Comparison of ENCODE assay signal across 20 cellular contexts in genomic region chr9:87083986-87084385, GRCh38.
A peak's percentile ranks its signal among the peaks of the same experiment; 100 is the strongest.
DNase-seq lines count a peak whose midpoint lies in the region; ATAC-seq and TF ChIP-seq lines count a peak whose summit lies in the region.
"Had no signal": no experiment of that assay in that cellular context is flagged by ENCODE, and none has a peak within 500 bp of the region (broad histone marks: within the 10 kb centered on the region; RNA-seq: fewer than 3 reads in every experiment).

No MANE protein-coding gene starts in this region.

- H2BK12ac ChIP-seq in neuronal stem cell (ENCODE audit: low read length) (no peak overlapping the region), trophoblast cell (ENCODE audit: low read length) (no peak overlapping the region)

- H3K36me3 Mint-ChIP-seq in nephron (ENCODE audit: low read depth), result peaks cover 5% of the 10 kb centered on the region
- H3K36me3 Mint-ChIP-seq in T-helper 2 cell treated with Interferon-gamma antibody and Interleukin-4, amounts not matched to agents 5 μg/mL and 100 μg/mL, for 36 hours (ENCODE audit: low read depth), result no peaks in the 10 kb centered on the region
- no peaks in the 10 kb centered on the region for H3K36me3 Mint-ChIP-seq in natural killer cell treated with Interleukin-12 subunit alpha and Interleukin-12 subunit beta and Interleukin-15 and Interleukin-18, amount 100 ng/mL, for 72 hours
- H3K36me3 Mint-ChIP-seq: CD14-positive monocyte; CD8-positive, alpha-beta T cell had no signal

- peak overlapping the region in 2 of 3 experiments; percentile 59 to 93 for H3K27ac Mint-ChIP-seq in nephron
- H3K27ac Mint-ChIP-seq in T-helper 2 cell treated with Interferon-gamma antibody and Interleukin-4, amounts not matched to agents 5 μg/mL and 100 μg/mL, for 36 hours, result no peak overlapping the region
- no peak overlapping the region for H3K27ac Mint-ChIP-seq in natural killer cell treated with Interleukin-12 subunit alpha and Interleukin-12 subunit beta and Interleukin-15 and Interleukin-18, amount 100 ng/mL, for 72 hours
- H3K27ac Mint-ChIP-seq: CD14-positive monocyte; CD4-positive, alpha-beta T cell; CD8-positive, alpha-beta T cell had no signal

- no peak overlapping the region for H4K12ac ChIP-seq in trophoblast cell (ENCODE audit: low read depth, low read length)

- no peak for TF ChIP-seq CTCF in GM13976 (IDR thresholded peaks at IDR 0.05; ENCODE audit: borderline replicate concordance, control extremely low read depth, extremely low read depth, insufficient read depth, missing control alignments)
- no peak for TF ChIP-seq CTCF in nephron (IDR thresholded peaks at IDR 0.05; ENCODE audit: unreplicated experiment in 3 of 3)

- H3K4me3 Mint-ChIP-seq in nephron, result no peak overlapping the region
- H3K4me3 Mint-ChIP-seq in T-helper 2 cell treated with Interferon-gamma antibody and Interleukin-4, amounts not matched to agents 5 μg/mL and 100 μg/mL, for 36 hours, result no peak overlapping the region
- H3K4me3 Mint-ChIP-seq in natural killer cell treated with Interleukin-12 subunit alpha and Interleukin-12 subunit beta and Interleukin-15 and Interleukin-18, amount 100 ng/mL, for 72 hours, result no peak overlapping the region
- H3K4me3 Mint-ChIP-seq: CD14-positive monocyte; CD4-positive, alpha-beta T cell; CD8-positive, alpha-beta T cell had no signal

- H3K4me2 ChIP-seq in neuronal stem cell (ENCODE audit: insufficient read depth, low read length, poor library complexity, severe bottlenecking), result no peak overlapping the region
- no peak overlapping the region for H3K4me2 ChIP-seq in trophoblast cell (ENCODE audit: low read length)
- H3K4me2 ChIP-seq: BLaER1 had no signal

- no peak overlapping the region for H2BK15ac ChIP-seq in neuronal stem cell (ENCODE audit: low read length)

- H2BK5ac ChIP-seq in neuronal stem cell (ENCODE audit: low read length) (no peak overlapping the region), trophoblast cell (ENCODE audit: low read depth, low read length, poor library complexity) (no peak overlapping the region)

- no peak overlapping the region for H3K27ac ChIP-seq in neuronal stem cell (replicated peaks; ENCODE audit: low read length)
- H3K27ac ChIP-seq in trophoblast cell (ENCODE audit: low read depth, low read length), result no peak overlapping the region
- H3K27ac ChIP-seq: BLaER1 had no signal

- H2AFZ ChIP-seq in neuronal stem cell (ENCODE audit: low read length) (no peak overlapping the region), trophoblast cell (ENCODE audit: insufficient read depth, low read length, poor library complexity) (no peak overlapping the region)

- H3K27me3 Mint-ChIP-seq in nephron (ENCODE audit: low read depth), result no peaks in the 10 kb centered on the region
- H3K27me3 Mint-ChIP-seq in T-helper 2 cell treated with Interferon-gamma antibody and Interleukin-4, amounts not matched to agents 5 μg/mL and 100 μg/mL, for 36 hours (ENCODE audit: low read depth), result no peaks in the 10 kb centered on the region
- H3K27me3 Mint-ChIP-seq in natural killer cell treated with Interleukin-12 subunit alpha and Interleukin-12 subunit beta and Interleukin-15 and Interleukin-18, amount 100 ng/mL, for 72 hours, result peaks cover 5 to 30% of the 10 kb centered on the region in 2 donors
- H3K27me3 Mint-ChIP-seq: CD4-positive, alpha-beta T cell had no signal

- in situ Hi-C loops in GM13976 (cut with MboI; ENCODE audit: low sequenced_read_pairs, unreplicated experiment), result no loop called here

- no CpG with 5 or more reads among the region's 13 CpGs for WGBS in neuronal stem cell (ENCODE audit: extremely low coverage in 2 of 2, insufficient read length in 2 of 2, insufficient replicate concordance in 1 of 2), 2 donors
- WGBS in trophoblast cell (ENCODE audit: extremely low coverage, insufficient coverage, insufficient read length), result no CpG with 5 or more reads among the region's 13 CpGs

- H3K18ac ChIP-seq in neuronal stem cell (ENCODE audit: low read length) (peak overlapping the region; percentile 32), trophoblast cell (ENCODE audit: low read length) (no peak overlapping the region)

- H3K79me2 ChIP-seq in trophoblast cell (ENCODE audit: control insufficient read depth, insufficient read depth, low read length, poor library complexity), result no peaks in the 10 kb centered on the region

- no peak overlapping the region for H3K4ac ChIP-seq in neuronal stem cell (ENCODE audit: low read length)
- no peak overlapping the region for H3K4ac ChIP-seq in trophoblast cell (ENCODE audit: low read depth, low read length)

- H3K4me3 ChIP-seq in neuronal stem cell (ENCODE audit: low read length in 2 of 2) (peak overlapping the region in 1 of 2 donors; percentile 4), trophoblast cell (ENCODE audit: low read depth, low read length) (no peak overlapping the region)
- H3K4me3 ChIP-seq: BLaER1 had no signal

- peak; percentile 15 for DNase-seq in GM13976 (ENCODE audit: low spot score)
- DNase-seq in neuronal stem cell (ENCODE audit: low spot score), result no peak
- peak; percentile 67 to 69 for DNase-seq in trophoblast cell
- DNase-seq in T-helper 2 cell treated with Interferon-gamma antibody and Interleukin-4, amounts not matched to agents 5 μg/mL and 100 μg/mL, for 36 hours (ENCODE audit: low spot score), result no peak
- DNase-seq in natural killer cell treated with Interleukin-12 subunit alpha and Interleukin-12 subunit beta and Interleukin-15 and Interleukin-18, amount 100 ng/mL, for 72 hours (ENCODE audit: low spot score), result no peak
- no peak for DNase-seq in GM03348 (ENCODE audit: low spot score)
- DNase-seq: 8988T; ACHN; BE2C; C1 segment of cervical spinal cord; Calu3; CD4-positive, alpha-beta T cell; CD8-positive, alpha-beta T cell; DMS79 treated with DMSO at 0.1 percent for 48 hours; GDM1 had no signal

- H3K9ac ChIP-seq in neuronal stem cell (ENCODE audit: low read depth, low read length, poor library complexity), result no peak overlapping the region
- no peak overlapping the region for H3K9ac ChIP-seq in trophoblast cell (ENCODE audit: low read length)
- H3K9ac ChIP-seq: BLaER1 had no signal

- H3K27me3 ChIP-seq in neuronal stem cell (ENCODE audit: control insufficient read depth in 3 of 3, insufficient read depth in 3 of 3, low read depth in 1 of 3, low read length in 3 of 3) (no peaks in the 10 kb centered on the region), trophoblast cell (ENCODE audit: insufficient read depth, low read length) (no peaks in the 10 kb centered on the region)
- H3K27me3 ChIP-seq: BE2C, BLaER1 had no signal

- H3K79me1 ChIP-seq in neuronal stem cell (ENCODE audit: low read depth, low read length) (no peaks in the 10 kb centered on the region), trophoblast cell (ENCODE audit: low read length) (peaks cover 16% of the 10 kb centered on the region)

- H3K9me3 ChIP-seq in neuronal stem cell (replicated peaks in 1 of 2; ENCODE audit: control insufficient read depth in 2 of 2, insufficient read depth in 1 of 2, low read depth in 1 of 2, low read length in 2 of 2) (no peaks in the 10 kb centered on the region), trophoblast cell (ENCODE audit: insufficient read depth, low read depth, low read length) (peaks cover 2% of the 10 kb centered on the region)
- H3K9me3 ChIP-seq: BE2C, Caco-2 had no signal

- H3K14ac ChIP-seq in neuronal stem cell (ENCODE audit: low read length) (no peak overlapping the region), trophoblast cell (ENCODE audit: low read length) (no peak overlapping the region)

- H2BK120ac ChIP-seq in neuronal stem cell (ENCODE audit: low read depth, low read length), result no peak overlapping the region
- no peak overlapping the region for H2BK120ac ChIP-seq in trophoblast cell (ENCODE audit: insufficient read depth, low read length, poor library complexity)

- no peak overlapping the region for H4K91ac ChIP-seq in neuronal stem cell (ENCODE audit: low read depth, low read length, poor library complexity)
- no peak overlapping the region for H4K91ac ChIP-seq in trophoblast cell (ENCODE audit: low read depth, low read length)

- no peaks in the 10 kb centered on the region for H3K36me3 ChIP-seq in neuronal stem cell (replicated peaks in 1 of 2; ENCODE audit: control insufficient read depth in 2 of 2, insufficient read depth in 2 of 2, low read length in 2 of 2)
- H3K36me3 ChIP-seq in trophoblast cell (ENCODE audit: control insufficient read depth in 1 of 2, insufficient read depth in 2 of 2, low read length in 2 of 2), result peaks cover 0 to 1% of the 10 kb centered on the region in 2 experiments
- H3K36me3 ChIP-seq: BE2C, BLaER1 had no signal

- ATAC-seq in HG03039 (IDR thresholded peaks at IDR 0.05; ENCODE audit: unreplicated experiment), result no peak
- no peak for ATAC-seq in natural killer cell treated with Interleukin-12 subunit alpha and Interleukin-12 subunit beta and Interleukin-15 and Interleukin-18, amount 100 ng/mL, for 72 hours
- ATAC-seq: CD8-positive, alpha-beta T cell had no signal

- H3K9me3 Mint-ChIP-seq in nephron, result peaks cover 23% of the 10 kb centered on the region
- H3K9me3 Mint-ChIP-seq in T-helper 2 cell treated with Interferon-gamma antibody and Interleukin-4, amounts not matched to agents 5 μg/mL and 100 μg/mL, for 36 hours, result peaks cover 4% of the 10 kb centered on the region
- no peaks in the 10 kb centered on the region for H3K9me3 Mint-ChIP-seq in natural killer cell treated with Interleukin-12 subunit alpha and Interleukin-12 subunit beta and Interleukin-15 and Interleukin-18, amount 100 ng/mL, for 72 hours
- H3K9me3 Mint-ChIP-seq: CD8-positive, alpha-beta T cell had no signal

- H4K8ac ChIP-seq in neuronal stem cell (ENCODE audit: low read depth, low read length) (no peak overlapping the region), trophoblast cell (ENCODE audit: low read depth, low read length) (no peak overlapping the region)

- no peaks in the 10 kb centered on the region for H3K4me1 ChIP-seq in neuronal stem cell (ENCODE audit: control insufficient read depth in 2 of 2, insufficient read depth in 1 of 2, low read depth in 1 of 2, low read length in 2 of 2)
- peaks cover 4 to 14% of the 10 kb centered on the region in 2 experiments for H3K4me1 ChIP-seq in trophoblast cell (ENCODE audit: control insufficient read depth in 1 of 2, insufficient read depth in 2 of 2, low read length in 2 of 2)
- H3K4me1 ChIP-seq: BE2C, BLaER1, Caco-2 had no signal

- H3K4me1 Mint-ChIP-seq in nephron, result peaks cover 61% of the 10 kb centered on the region
- H3K4me1 Mint-ChIP-seq in T-helper 2 cell treated with Interferon-gamma antibody and Interleukin-4, amounts not matched to agents 5 μg/mL and 100 μg/mL, for 36 hours (ENCODE audit: low read depth), result no peaks in the 10 kb centered on the region
- H3K4me1 Mint-ChIP-seq in natural killer cell treated with Interleukin-12 subunit alpha and Interleukin-12 subunit beta and Interleukin-15 and Interleukin-18, amount 100 ng/mL, for 72 hours (ENCODE audit: low read depth in 2 of 2), result no peaks in the 10 kb centered on the region
- H3K4me1 Mint-ChIP-seq: CD14-positive monocyte had no signal

- no peak overlapping the region for H3K23ac ChIP-seq in neuronal stem cell (ENCODE audit: low read depth, low read length, poor library complexity)
- no peak overlapping the region for H3K23ac ChIP-seq in trophoblast cell (ENCODE audit: low read length)

- H2AK5ac ChIP-seq in neuronal stem cell (ENCODE audit: low read depth, low read length) (no peak overlapping the region), trophoblast cell (ENCODE audit: low read length) (no peak overlapping the region)

Comparison
In these comparisons a context has a peak if more than half of its experiments do, and no peak if none do; other contexts are left out.
1. DNase-seq: peak in GM13976 (single experiment) and trophoblast cell (2 of 2); none in neuronal stem cell (single experiment), T-helper 2 cell treated with Interferon-gamma antibody and Interleukin-4, amounts not matched to agents 5 μg/mL and 100 μg/mL, for 36 hours (single experiment), natural killer cell treated with Interleukin-12 subunit alpha and Interleukin-12 subunit beta and Interleukin-15 and Interleukin-18, amount 100 ng/mL, for 72 hours (single experiment) and GM03348 (single experiment).
2. H3K27ac Mint-ChIP-seq: peak in nephron (2 of 3); none in T-helper 2 cell treated with Interferon-gamma antibody and Interleukin-4, amounts not matched to agents 5 μg/mL and 100 μg/mL, for 36 hours (single experiment) and natural killer cell treated with Interleukin-12 subunit alpha and Interleukin-12 subunit beta and Interleukin-15 and Interleukin-18, amount 100 ng/mL, for 72 hours (0 of 2).